In the genomic region with DNA sequence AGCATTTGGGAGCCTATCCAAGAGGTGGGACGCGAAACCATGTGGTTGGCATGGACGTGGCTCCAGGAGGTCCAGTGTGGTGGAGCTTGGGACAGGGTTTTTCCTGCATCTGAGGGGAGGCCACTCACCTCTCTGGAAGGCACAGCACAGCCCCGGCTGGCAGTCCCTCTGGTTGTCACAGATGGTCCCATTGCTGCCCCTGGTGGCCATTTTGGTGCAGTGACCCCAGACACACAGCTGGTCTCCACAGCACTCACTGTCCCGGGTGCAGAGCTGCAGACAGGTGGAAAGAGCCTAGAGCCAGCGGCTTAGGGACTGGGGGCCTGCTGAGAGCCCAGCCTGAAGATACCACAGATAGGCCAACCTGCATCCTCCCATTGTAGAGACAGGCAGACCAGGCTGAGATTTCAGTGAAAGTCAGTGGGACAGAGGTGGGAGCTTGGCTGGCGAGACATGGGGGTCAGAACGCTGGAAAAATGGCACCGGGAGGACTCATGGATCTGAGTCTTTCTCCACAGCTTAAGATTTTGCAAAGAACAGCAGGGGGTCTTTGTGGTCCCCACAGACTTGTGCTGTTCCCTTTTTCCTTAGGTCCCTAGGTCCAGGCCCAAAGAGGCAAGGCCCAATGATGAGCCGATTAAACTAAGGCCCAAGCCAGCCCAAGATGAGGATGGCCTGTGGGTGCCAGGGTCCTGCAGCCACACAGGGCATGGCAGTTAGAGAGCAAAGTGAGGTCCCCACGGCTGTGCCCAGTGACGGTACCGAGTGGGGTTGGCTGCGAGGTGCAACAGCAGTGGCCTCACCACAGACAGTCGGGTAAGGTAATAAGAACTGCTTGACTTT, we compare ENCODE assay signal across 1 cellular context.
TF ChIP-seq lines count a peak whose summit lies in the region.

No MANE protein-coding gene starts in this region.

TF ChIP-seq in H1, 55 proteins besides CTCF, POLR2A, EP300 and RAD21:
- TF ChIP-seq YY1 (IDR thresholded peaks at IDR 0.05; ENCODE audit: low read depth, low read length), result 0 out of 2 replicates have a peak, but pooled peaks have one; percentile 10
- no peak for TF ChIP-seq TBP (IDR thresholded peaks at IDR 0.05; ENCODE audit: low read depth, low read length)
- TF ChIP-seq SP4 (IDR thresholded peaks at IDR 0.05; ENCODE audit: low read length), result no peak
- no peak for TF ChIP-seq RBBP5 (IDR thresholded peaks at IDR 0.05; ENCODE audit: borderline replicate concordance, low read depth, low read length)
- TF ChIP-seq GABPA (IDR thresholded peaks at IDR 0.05; ENCODE audit: borderline replicate concordance, insufficient read depth, low read length), result 0 out of 2 replicates have a peak, but pooled peaks have one; percentile 12
- peak; percentile 55; the same call in 1 of the 2 replicates for TF ChIP-seq TCF12 (IDR thresholded peaks at IDR 0.05; ENCODE audit: low read depth, low read length)
- TF ChIP-seq SAP30 (IDR thresholded peaks at IDR 0.05; ENCODE audit: insufficient read depth, insufficient replicate concordance, low read length), result no peak
- TF ChIP-seq, protein P1, sequence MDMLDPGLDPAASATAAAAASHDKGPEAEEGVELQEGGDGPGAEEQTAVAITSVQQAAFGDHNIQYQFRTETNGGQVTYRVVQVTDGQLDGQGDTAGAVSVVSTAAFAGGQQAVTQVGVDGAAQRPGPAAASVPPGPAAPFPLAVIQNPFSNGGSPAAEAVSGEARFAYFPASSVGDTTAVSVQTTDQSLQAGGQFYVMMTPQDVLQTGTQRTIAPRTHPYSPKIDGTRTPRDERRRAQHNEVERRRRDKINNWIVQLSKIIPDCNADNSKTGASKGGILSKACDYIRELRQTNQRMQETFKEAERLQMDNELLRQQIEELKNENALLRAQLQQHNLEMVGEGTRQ (IDR thresholded peaks at IDR 0.05; ENCODE audit: low read length), result no peak
- no peak for TF ChIP-seq MAFK (IDR thresholded peaks at IDR 0.05; ENCODE audit: low read depth, low read length)
- TF ChIP-seq, protein P2, sequence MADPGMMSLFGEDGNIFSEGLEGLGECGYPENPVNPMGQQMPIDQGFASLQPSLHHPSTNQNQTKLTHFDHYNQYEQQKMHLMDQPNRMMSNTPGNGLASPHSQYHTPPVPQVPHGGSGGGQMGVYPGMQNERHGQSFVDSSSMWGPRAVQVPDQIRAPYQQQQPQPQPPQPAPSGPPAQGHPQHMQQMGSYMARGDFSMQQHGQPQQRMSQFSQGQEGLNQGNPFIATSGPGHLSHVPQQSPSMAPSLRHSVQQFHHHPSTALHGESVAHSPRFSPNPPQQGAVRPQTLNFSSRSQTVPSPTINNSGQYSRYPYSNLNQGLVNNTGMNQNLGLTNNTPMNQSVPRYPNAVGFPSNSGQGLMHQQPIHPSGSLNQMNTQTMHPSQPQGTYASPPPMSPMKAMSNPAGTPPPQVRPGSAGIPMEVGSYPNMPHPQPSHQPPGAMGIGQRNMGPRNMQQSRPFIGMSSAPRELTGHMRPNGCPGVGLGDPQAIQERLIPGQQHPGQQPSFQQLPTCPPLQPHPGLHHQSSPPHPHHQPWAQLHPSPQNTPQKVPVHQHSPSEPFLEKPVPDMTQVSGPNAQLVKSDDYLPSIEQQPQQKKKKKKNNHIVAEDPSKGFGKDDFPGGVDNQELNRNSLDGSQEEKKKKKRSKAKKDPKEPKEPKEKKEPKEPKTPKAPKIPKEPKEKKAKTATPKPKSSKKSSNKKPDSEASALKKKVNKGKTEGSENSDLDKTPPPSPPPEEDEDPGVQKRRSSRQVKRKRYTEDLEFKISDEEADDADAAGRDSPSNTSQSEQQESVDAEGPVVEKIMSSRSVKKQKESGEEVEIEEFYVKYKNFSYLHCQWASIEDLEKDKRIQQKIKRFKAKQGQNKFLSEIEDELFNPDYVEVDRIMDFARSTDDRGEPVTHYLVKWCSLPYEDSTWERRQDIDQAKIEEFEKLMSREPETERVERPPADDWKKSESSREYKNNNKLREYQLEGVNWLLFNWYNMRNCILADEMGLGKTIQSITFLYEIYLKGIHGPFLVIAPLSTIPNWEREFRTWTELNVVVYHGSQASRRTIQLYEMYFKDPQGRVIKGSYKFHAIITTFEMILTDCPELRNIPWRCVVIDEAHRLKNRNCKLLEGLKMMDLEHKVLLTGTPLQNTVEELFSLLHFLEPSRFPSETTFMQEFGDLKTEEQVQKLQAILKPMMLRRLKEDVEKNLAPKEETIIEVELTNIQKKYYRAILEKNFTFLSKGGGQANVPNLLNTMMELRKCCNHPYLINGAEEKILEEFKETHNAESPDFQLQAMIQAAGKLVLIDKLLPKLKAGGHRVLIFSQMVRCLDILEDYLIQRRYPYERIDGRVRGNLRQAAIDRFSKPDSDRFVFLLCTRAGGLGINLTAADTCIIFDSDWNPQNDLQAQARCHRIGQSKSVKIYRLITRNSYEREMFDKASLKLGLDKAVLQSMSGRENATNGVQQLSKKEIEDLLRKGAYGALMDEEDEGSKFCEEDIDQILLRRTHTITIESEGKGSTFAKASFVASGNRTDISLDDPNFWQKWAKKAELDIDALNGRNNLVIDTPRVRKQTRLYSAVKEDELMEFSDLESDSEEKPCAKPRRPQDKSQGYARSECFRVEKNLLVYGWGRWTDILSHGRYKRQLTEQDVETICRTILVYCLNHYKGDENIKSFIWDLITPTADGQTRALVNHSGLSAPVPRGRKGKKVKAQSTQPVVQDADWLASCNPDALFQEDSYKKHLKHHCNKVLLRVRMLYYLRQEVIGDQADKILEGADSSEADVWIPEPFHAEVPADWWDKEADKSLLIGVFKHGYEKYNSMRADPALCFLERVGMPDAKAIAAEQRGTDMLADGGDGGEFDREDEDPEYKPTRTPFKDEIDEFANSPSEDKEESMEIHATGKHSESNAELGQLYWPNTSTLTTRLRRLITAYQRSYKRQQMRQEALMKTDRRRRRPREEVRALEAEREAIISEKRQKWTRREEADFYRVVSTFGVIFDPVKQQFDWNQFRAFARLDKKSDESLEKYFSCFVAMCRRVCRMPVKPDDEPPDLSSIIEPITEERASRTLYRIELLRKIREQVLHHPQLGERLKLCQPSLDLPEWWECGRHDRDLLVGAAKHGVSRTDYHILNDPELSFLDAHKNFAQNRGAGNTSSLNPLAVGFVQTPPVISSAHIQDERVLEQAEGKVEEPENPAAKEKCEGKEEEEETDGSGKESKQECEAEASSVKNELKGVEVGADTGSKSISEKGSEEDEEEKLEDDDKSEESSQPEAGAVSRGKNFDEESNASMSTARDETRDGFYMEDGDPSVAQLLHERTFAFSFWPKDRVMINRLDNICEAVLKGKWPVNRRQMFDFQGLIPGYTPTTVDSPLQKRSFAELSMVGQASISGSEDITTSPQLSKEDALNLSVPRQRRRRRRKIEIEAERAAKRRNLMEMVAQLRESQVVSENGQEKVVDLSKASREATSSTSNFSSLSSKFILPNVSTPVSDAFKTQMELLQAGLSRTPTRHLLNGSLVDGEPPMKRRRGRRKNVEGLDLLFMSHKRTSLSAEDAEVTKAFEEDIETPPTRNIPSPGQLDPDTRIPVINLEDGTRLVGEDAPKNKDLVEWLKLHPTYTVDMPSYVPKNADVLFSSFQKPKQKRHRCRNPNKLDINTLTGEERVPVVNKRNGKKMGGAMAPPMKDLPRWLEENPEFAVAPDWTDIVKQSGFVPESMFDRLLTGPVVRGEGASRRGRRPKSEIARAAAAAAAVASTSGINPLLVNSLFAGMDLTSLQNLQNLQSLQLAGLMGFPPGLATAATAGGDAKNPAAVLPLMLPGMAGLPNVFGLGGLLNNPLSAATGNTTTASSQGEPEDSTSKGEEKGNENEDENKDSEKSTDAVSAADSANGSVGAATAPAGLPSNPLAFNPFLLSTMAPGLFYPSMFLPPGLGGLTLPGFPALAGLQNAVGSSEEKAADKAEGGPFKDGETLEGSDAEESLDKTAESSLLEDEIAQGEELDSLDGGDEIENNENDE (IDR thresholded peaks at IDR 0.05; ENCODE audit: insufficient replicate concordance, low read length), result no peak
- TF ChIP-seq NRF1 (IDR thresholded peaks at IDR 0.05; ENCODE audit: low read depth, low read length), result no peak
- TF ChIP-seq CBX5 (IDR thresholded peaks at IDR 0.05; ENCODE audit: low read depth, low read length), result no peak
- no peak for TF ChIP-seq BRCA1 (IDR thresholded peaks at IDR 0.05; ENCODE audit: low read depth, low read length)
- TF ChIP-seq KDM4A (IDR thresholded peaks at IDR 0.05; ENCODE audit: low read depth, low read length, severe bottlenecking), result no peak
- TF ChIP-seq SIN3A (conservative IDR thresholded peaks at IDR 0.05 in 1 of 2, IDR thresholded peaks at IDR 0.05 in 1 of 2; ENCODE audit: low read depth in 1 of 2, low read length in 2 of 2), result no peak
- TF ChIP-seq, protein P3, sequence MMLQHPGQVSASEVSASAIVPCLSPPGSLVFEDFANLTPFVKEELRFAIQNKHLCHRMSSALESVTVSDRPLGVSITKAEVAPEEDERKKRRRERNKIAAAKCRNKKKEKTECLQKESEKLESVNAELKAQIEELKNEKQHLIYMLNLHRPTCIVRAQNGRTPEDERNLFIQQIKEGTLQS (IDR thresholded peaks at IDR 0.05; ENCODE audit: insufficient read depth, low read depth, low read length), result no peak
- TF ChIP-seq CBX8 (IDR thresholded peaks at IDR 0.05; ENCODE audit: borderline replicate concordance, low read depth, low read length), result no peak
- peak; percentile 23 for TF ChIP-seq ASH2L (IDR thresholded peaks at IDR 0.05; ENCODE audit: low read length)
- TF ChIP-seq CHD2 (IDR thresholded peaks at IDR 0.05; ENCODE audit: low read length), result no peak
- no peak for TF ChIP-seq JUN (IDR thresholded peaks at IDR 0.05; ENCODE audit: low read depth, low read length)
- TF ChIP-seq SRF (IDR thresholded peaks at IDR 0.05; ENCODE audit: low read depth, low read length), result no peak
- TF ChIP-seq CREB1 (IDR thresholded peaks at IDR 0.05), result no peak
